ENCODE assay signal across 2 cellular contexts in the genomic region with DNA sequence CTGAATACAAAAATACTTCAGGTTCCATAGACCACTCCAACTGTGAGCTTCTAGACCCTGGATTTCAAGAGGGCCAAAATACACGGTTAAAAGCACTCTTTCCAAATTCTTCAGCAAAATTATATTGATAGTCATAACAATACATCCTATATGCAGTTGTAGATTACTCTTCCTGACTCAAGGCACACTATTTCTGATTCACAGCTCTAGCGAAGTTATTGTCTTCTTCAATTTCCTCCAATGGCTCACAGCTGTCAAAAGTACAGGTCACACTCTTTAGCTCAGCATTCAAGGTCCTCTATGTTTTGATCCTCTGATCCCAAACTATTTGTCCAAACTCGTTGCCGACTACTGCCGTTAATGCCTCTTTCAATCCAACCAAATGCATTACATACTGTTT.
TF ChIP-seq lines count a peak whose summit lies in the region.

No MANE protein-coding gene starts in this region.

TF ChIP-seq in A549, 52 proteins besides CTCF, POLR2A, EP300 and RAD21 (continued from another document):
- TF ChIP-seq, protein P1, sequence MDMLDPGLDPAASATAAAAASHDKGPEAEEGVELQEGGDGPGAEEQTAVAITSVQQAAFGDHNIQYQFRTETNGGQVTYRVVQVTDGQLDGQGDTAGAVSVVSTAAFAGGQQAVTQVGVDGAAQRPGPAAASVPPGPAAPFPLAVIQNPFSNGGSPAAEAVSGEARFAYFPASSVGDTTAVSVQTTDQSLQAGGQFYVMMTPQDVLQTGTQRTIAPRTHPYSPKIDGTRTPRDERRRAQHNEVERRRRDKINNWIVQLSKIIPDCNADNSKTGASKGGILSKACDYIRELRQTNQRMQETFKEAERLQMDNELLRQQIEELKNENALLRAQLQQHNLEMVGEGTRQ (IDR thresholded peaks at IDR 0.05): no peak
- no peak for TF ChIP-seq FOXS1 (CRISPR knock-in tag; IDR thresholded peaks at IDR 0.05)
- TF ChIP-seq RARB (CRISPR knock-in tag; IDR thresholded peaks at IDR 0.05): no peak
- no peak for TF ChIP-seq NPAS2 (CRISPR knock-in tag; IDR thresholded peaks at IDR 0.05; ENCODE audit: borderline replicate concordance)
- TF ChIP-seq CEBPB (IDR thresholded peaks at IDR 0.05): no peak
- TF ChIP-seq SREBF2 (IDR thresholded peaks at IDR 0.05): no peak
- TF ChIP-seq HDAC2 (IDR thresholded peaks at IDR 0.05): no peak
- TF ChIP-seq KDM5A (IDR thresholded peaks at IDR 0.05): no peak
- TF ChIP-seq JUNB (IDR thresholded peaks at IDR 0.05): no peak

TF ChIP-seq in GM23338, 12 proteins besides CTCF, POLR2A, EP300 and RAD21 (continued from another document):
- TF ChIP-seq ZNF331 (CRISPR knock-in tag; IDR thresholded peaks at IDR 0.05; ENCODE audit: low read depth) (no peak), CREB1 (CRISPR knock-in tag; IDR thresholded peaks at IDR 0.05; ENCODE audit: low read depth) (no peak), ZNF114 (CRISPR knock-in tag; IDR thresholded peaks at IDR 0.05) (no peak), POLR2AphosphoS5 (IDR thresholded peaks at IDR 0.05; ENCODE audit: low read depth) (no peak), JUNB (IDR thresholded peaks at IDR 0.05; ENCODE audit: unreplicated experiment) (no peak)
- TF ChIP-seq, protein P2, sequence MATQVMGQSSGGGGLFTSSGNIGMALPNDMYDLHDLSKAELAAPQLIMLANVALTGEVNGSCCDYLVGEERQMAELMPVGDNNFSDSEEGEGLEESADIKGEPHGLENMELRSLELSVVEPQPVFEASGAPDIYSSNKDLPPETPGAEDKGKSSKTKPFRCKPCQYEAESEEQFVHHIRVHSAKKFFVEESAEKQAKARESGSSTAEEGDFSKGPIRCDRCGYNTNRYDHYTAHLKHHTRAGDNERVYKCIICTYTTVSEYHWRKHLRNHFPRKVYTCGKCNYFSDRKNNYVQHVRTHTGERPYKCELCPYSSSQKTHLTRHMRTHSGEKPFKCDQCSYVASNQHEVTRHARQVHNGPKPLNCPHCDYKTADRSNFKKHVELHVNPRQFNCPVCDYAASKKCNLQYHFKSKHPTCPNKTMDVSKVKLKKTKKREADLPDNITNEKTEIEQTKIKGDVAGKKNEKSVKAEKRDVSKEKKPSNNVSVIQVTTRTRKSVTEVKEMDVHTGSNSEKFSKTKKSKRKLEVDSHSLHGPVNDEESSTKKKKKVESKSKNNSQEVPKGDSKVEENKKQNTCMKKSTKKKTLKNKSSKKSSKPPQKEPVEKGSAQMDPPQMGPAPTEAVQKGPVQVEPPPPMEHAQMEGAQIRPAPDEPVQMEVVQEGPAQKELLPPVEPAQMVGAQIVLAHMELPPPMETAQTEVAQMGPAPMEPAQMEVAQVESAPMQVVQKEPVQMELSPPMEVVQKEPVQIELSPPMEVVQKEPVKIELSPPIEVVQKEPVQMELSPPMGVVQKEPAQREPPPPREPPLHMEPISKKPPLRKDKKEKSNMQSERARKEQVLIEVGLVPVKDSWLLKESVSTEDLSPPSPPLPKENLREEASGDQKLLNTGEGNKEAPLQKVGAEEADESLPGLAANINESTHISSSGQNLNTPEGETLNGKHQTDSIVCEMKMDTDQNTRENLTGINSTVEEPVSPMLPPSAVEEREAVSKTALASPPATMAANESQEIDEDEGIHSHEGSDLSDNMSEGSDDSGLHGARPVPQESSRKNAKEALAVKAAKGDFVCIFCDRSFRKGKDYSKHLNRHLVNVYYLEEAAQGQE (IDR thresholded peaks at IDR 0.05; ENCODE audit: unreplicated experiment): no peak
- TF ChIP-seq, protein P3, sequence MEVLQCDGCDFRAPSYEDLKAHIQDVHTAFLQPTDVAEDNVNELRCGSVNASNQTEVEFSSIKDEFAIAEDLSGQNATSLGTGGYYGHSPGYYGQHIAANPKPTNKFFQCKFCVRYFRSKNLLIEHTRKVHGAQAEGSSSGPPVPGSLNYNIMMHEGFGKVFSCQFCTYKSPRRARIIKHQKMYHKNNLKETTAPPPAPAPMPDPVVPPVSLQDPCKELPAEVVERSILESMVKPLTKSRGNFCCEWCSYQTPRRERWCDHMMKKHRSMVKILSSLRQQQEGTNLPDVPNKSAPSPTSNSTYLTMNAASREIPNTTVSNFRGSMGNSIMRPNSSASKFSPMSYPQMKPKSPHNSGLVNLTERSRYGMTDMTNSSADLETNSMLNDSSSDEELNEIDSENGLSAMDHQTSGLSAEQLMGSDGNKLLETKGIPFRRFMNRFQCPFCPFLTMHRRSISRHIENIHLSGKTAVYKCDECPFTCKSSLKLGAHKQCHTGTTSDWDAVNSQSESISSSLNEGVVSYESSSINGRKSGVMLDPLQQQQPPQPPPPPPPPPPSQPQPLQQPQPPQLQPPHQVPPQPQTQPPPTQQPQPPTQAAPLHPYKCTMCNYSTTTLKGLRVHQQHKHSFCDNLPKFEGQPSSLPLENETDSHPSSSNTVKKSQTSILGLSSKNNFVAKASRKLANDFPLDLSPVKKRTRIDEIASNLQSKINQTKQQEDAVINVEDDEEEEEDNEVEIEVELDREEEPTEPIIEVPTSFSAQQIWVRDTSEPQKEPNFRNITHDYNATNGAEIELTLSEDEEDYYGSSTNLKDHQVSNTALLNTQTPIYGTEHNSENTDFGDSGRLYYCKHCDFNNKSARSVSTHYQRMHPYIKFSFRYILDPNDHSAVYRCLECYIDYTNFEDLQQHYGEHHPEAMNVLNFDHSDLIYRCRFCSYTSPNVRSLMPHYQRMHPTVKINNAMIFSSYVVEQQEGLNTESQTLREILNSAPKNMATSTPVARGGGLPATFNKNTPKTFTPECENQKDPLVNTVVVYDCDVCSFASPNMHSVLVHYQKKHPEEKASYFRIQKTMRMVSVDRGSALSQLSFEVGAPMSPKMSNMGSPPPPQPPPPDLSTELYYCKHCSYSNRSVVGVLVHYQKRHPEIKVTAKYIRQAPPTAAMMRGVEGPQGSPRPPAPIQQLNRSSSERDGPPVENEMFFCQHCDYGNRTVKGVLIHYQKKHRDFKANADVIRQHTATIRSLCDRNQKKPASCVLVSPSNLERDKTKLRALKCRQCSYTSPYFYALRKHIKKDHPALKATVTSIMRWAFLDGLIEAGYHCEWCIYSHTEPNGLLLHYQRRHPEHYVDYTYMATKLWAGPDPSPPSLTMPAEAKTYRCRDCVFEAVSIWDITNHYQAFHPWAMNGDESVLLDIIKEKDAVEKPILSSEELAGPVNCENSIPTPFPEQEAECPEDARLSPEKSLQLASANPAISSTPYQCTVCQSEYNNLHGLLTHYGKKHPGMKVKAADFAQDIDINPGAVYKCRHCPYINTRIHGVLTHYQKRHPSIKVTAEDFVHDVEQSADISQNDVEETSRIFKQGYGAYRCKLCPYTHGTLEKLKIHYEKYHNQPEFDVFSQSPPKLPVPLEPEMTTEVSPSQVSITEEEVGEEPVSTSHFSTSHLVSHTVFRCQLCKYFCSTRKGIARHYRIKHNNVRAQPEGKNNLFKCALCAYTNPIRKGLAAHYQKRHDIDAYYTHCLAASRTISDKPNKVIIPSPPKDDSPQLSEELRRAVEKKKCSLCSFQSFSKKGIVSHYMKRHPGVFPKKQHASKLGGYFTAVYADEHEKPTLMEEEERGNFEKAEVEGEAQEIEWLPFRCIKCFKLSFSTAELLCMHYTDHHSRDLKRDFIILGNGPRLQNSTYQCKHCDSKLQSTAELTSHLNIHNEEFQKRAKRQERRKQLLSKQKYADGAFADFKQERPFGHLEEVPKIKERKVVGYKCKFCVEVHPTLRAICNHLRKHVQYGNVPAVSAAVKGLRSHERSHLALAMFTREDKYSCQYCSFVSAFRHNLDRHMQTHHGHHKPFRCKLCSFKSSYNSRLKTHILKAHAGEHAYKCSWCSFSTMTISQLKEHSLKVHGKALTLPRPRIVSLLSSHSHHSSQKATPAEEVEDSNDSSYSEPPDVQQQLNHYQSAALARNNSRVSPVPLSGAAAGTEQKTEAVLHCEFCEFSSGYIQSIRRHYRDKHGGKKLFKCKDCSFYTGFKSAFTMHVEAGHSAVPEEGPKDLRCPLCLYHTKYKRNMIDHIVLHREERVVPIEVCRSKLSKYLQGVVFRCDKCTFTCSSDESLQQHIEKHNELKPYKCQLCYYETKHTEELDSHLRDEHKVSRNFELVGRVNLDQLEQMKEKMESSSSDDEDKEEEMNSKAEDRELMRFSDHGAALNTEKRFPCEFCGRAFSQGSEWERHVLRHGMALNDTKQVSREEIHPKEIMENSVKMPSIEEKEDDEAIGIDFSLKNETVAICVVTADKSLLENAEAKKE (CRISPR knock-in tag; IDR thresholded peaks at IDR 0.05): no peak
- TF ChIP-seq, protein P4, sequence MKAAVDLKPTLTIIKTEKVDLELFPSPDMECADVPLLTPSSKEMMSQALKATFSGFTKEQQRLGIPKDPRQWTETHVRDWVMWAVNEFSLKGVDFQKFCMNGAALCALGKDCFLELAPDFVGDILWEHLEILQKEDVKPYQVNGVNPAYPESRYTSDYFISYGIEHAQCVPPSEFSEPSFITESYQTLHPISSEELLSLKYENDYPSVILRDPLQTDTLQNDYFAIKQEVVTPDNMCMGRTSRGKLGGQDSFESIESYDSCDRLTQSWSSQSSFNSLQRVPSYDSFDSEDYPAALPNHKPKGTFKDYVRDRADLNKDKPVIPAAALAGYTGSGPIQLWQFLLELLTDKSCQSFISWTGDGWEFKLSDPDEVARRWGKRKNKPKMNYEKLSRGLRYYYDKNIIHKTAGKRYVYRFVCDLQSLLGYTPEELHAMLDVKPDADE (IDR thresholded peaks at IDR 0.05): no peak
TF ChIP-seq in GM23338: peak in this region for 0.
